10 cellular contexts compared by ENCODE assay signal in the genomic region with DNA sequence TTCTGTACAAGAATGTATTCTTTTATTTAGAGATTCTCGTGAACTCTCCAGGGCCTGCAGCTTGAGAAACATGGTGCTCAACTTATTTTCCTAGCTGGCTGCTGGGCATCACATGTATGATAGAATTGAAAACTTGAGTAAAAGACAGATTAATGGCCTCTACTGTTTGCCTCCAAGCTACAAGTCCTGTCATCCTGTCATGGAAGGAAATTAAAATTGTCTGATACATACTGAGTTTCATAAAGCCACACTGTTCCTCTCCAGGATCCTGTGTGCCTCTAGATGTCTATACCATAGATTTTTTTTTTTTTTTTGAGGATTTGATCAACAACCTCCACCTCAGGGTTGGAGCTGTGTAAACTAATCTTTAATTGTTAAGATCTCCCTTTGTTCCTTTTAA.
"Had no signal": no experiment of that assay in that cellular context is flagged by ENCODE, and none has a peak within 500 bp of the region (broad histone marks: within the 10 kb centered on the region; RNA-seq: fewer than 3 reads in every experiment).

No MANE protein-coding gene starts in this region.

- DNase-seq: GM23248, GOT3, H7, HFFc6, KBM-7 had no signal

- H3K4me3 ChIP-seq: GM23248, HAP-1 had no signal

- H3K9ac ChIP-seq: GM23248 had no signal

- ATAC-seq: HCT116, HepG2 had no signal

- H3K36me3 ChIP-seq: HAP-1 had no signal

- H3K4me3 Mint-ChIP-seq: HFFc6, IgD-negative memory B cell had no signal

- H3K27ac Mint-ChIP-seq: HFFc6, IgD-negative memory B cell had no signal

- H3K27ac ChIP-seq: GM23248, HL-60 had no signal

- H3K9me3 ChIP-seq: HAP-1 had no signal

- H3K9me3 Mint-ChIP-seq: HFFc6, IgD-negative memory B cell had no signal
